In the genomic region with DNA sequence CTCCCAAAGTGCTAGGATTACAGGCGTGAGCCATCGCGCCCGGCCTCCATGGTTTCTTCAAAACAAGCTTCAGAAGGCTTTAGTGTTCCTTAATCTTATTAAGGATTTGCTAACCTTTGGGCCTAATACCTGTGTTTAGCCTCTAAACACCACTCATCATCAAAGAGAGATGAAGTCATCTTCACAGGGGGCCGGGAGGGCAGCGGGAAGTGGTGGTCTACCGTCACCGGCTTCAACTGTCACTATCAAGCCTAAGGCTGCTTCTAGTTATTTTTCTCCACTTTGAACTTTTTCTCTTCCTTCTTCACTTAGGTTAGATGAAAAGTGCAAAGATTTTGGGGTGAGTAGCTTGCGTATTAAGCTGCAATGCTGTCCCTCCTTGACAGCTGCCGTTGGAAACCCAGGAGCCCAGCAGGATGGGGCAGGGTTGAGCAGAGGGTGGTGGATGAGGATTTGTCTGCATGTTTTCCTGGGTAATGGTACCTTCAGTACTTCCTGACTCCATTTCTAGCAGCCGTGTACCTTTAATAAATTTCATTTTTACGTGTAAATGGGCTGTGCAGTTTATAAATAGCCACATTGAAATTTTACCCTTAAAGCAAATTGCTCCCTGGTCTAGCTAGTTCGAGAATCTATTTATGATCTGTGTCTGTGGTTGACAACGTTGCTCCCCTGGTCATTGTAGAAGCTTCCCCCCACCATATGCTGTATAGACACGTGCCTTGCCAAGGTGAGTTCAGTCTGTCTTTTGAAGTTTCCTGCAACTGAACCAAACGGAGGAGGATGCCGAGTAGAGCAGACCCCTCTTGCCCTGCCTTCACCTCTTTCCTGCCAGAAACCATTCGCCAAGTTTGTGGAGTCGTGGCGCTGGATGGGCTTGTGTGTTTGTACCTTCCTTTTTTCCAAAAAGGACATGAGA, we compare ENCODE assay signal across 12 cellular contexts.
DNase-seq lines count a peak whose midpoint lies in the region; ATAC-seq and TF ChIP-seq lines count a peak whose summit lies in the region.
"Had no signal": no experiment of that assay in that cellular context is flagged by ENCODE, and none has a peak within 500 bp of the region (broad histone marks: within the 10 kb centered on the region; RNA-seq: fewer than 3 reads in every experiment).

No MANE protein-coding gene starts in this region.

- H3K27ac ChIP-seq in CD8-positive, alpha-beta T cell (ENCODE audit: low read depth, low read length): peak overlapping the region; percentile 25
- H3K27ac ChIP-seq in GM23248 (peak overlapping the region; percentile 82), neuronal stem cell (replicated peaks; ENCODE audit: low read length) (no peak overlapping the region)
- H3K27ac ChIP-seq: body of pancreas, epithelial cell of prostate had no signal

- H2BK15ac ChIP-seq in neuronal stem cell (ENCODE audit: low read length): no peak overlapping the region

- H3K4me2 ChIP-seq in GM23248 (ENCODE audit: unreplicated experiment) (no peak overlapping the region), neuronal stem cell (ENCODE audit: insufficient read depth, low read length, poor library complexity, severe bottlenecking) (no peak overlapping the region)

- H4K8ac ChIP-seq in neuronal stem cell (ENCODE audit: low read depth, low read length): no peak overlapping the region

- TF ChIP-seq CTCF in CD8-positive, alpha-beta T cell (IDR thresholded peaks at IDR 0.05): no peak
- TF ChIP-seq CTCF in nephron progenitor cell (IDR thresholded peaks at IDR 0.05): no peak

- H3K4ac ChIP-seq in neuronal stem cell (ENCODE audit: low read length): no peak overlapping the region

- 69 to 71% methylated on average over 20 of the region's 20 CpGs for WGBS in GM23248 (ENCODE audit: low coverage in 1 of 2, low lambda C conversion rate in 2 of 2, missing lambda C conversion rate in 2 of 2), 2 experiments
- WGBS in neuronal stem cell (ENCODE audit: extremely low coverage in 2 of 2, insufficient read length in 2 of 2, insufficient replicate concordance in 1 of 2), 2 donors: no CpG with 5 or more reads among the region's 20 CpGs

- no peaks in the 10 kb centered on the region for H3K79me1 ChIP-seq in neuronal stem cell (ENCODE audit: low read depth, low read length)

- no peaks in the 10 kb centered on the region for H3K9me3 ChIP-seq in CD8-positive, alpha-beta T cell (ENCODE audit: low read length)
- H3K9me3 ChIP-seq in GM23248 (ENCODE audit: low read depth) (no peaks in the 10 kb centered on the region), neuronal stem cell (replicated peaks in 1 of 2; ENCODE audit: control insufficient read depth in 2 of 2, insufficient read depth in 1 of 2, low read depth in 1 of 2, low read length in 2 of 2) (no peaks in the 10 kb centered on the region)
- H3K9me3 ChIP-seq: body of pancreas, mucosa of descending colon had no signal

- POLR2A ChIA-PET in CD8-positive, alpha-beta T cell (lab: Charles Lee): interaction anchor here (0.7 to 1.4 kb wide), 3 partner anchors 9 to 20 kb away, joined by 3 to 6 read pairs (median 4); no protein-coding TSS in a partner anchor

- H3K27me3 Mint-ChIP-seq in CD8-positive, alpha-beta T cell (ENCODE audit: low read depth): no peaks in the 10 kb centered on the region
- no peaks in the 10 kb centered on the region for H3K27me3 Mint-ChIP-seq in activated naive CD8-positive, alpha-beta T cell treated with anti-CD3 and anti-CD28 coated beads for 36 hours
- H3K27me3 Mint-ChIP-seq in nephron progenitor cell (ENCODE audit: low read depth, poor library complexity): peaks cover 14% of the 10 kb centered on the region

- no peak overlapping the region for H3K14ac ChIP-seq in neuronal stem cell (ENCODE audit: low read length)

- H3K36me3 ChIP-seq in CD8-positive, alpha-beta T cell (ENCODE audit: insufficient read depth, low read length): no peaks in the 10 kb centered on the region
- H3K36me3 ChIP-seq in GM23248 (ENCODE audit: low read depth): peaks cover 3% of the 10 kb centered on the region; the same call in 1 of the 2 replicates
- H3K36me3 ChIP-seq in neuronal stem cell (replicated peaks in 1 of 2; ENCODE audit: control insufficient read depth in 2 of 2, insufficient read depth in 2 of 2, low read length in 2 of 2): no peaks in the 10 kb centered on the region

- intact Hi-C loops in CD8-positive, alpha-beta T cell (cut with DNase I, micrococcal nuclease): loop anchor here in 1 of 2 experiments (1.0 kb wide), 1 partner anchor 19 kb away; no protein-coding TSS in a partner anchor

- CTCF ChIA-PET in CD8-positive, alpha-beta T cell (lab: Charles Lee): interaction anchor here (2.9 kb wide), 1 partner anchor 20 kb away, joined by 9 read pairs; no protein-coding TSS in a partner anchor

- no peak overlapping the region for H2BK12ac ChIP-seq in neuronal stem cell (ENCODE audit: low read length)

- H3K9ac ChIP-seq in GM23248: peak overlapping the region; percentile 64
- H3K9ac ChIP-seq in neuronal stem cell (ENCODE audit: low read depth, low read length, poor library complexity): no peak overlapping the region

- no peak overlapping the region for H4K91ac ChIP-seq in neuronal stem cell (ENCODE audit: low read depth, low read length, poor library complexity)

- DNase-seq in CD8-positive, alpha-beta T cell: peak in 3 of 7 experiments; percentile 19 to 42 (median 40)
- peak; percentile 25 for DNase-seq in GM23248
- DNase-seq in activated naive CD8-positive, alpha-beta T cell treated with anti-CD3 and anti-CD28 coated beads for 36 hours: peak; percentile 36
- no peak for DNase-seq in nephron progenitor cell
- no peak for DNase-seq in AML-193 (lab: John Stamatoyannopoulos, UW)
- no peak for DNase-seq in neuronal stem cell (ENCODE audit: low spot score)
- no peak for DNase-seq in activated CD8-positive, alpha-beta memory T cell treated with anti-CD3 and anti-CD28 coated beads, Interleukin-2, amount 50 U/mL, for 4 hours
- DNase-seq: NCI-H526 had no signal

- peaks cover 41% of the 10 kb centered on the region for H3K36me3 Mint-ChIP-seq in CD8-positive, alpha-beta T cell
- H3K36me3 Mint-ChIP-seq in activated naive CD8-positive, alpha-beta T cell treated with anti-CD3 and anti-CD28 coated beads for 36 hours: peaks cover 46% of the 10 kb centered on the region
- no peaks in the 10 kb centered on the region for H3K36me3 Mint-ChIP-seq in nephron progenitor cell (ENCODE audit: low read depth)

- H2AFZ ChIP-seq in GM23248 (no peak overlapping the region), neuronal stem cell (ENCODE audit: low read length) (no peak overlapping the region)

- H3K4me3 Mint-ChIP-seq in CD8-positive, alpha-beta T cell: peak overlapping the region; percentile 63
- H3K4me3 Mint-ChIP-seq in activated naive CD8-positive, alpha-beta T cell treated with anti-CD3 and anti-CD28 coated beads for 36 hours: peak overlapping the region; percentile 61
- no peak overlapping the region for H3K4me3 Mint-ChIP-seq in nephron progenitor cell

- no peaks in the 10 kb centered on the region for H3K9me3 Mint-ChIP-seq in CD8-positive, alpha-beta T cell
- H3K9me3 Mint-ChIP-seq in activated naive CD8-positive, alpha-beta T cell treated with anti-CD3 and anti-CD28 coated beads for 36 hours: no peaks in the 10 kb centered on the region
- peaks cover 6% of the 10 kb centered on the region for H3K9me3 Mint-ChIP-seq in nephron progenitor cell

- peaks cover 22% of the 10 kb centered on the region for H3K4me1 ChIP-seq in CD8-positive, alpha-beta T cell (ENCODE audit: insufficient read depth, low read length)
- H3K4me1 ChIP-seq in GM23248 (ENCODE audit: insufficient read depth) (peaks cover 63% of the 10 kb centered on the region), neuronal stem cell (ENCODE audit: control insufficient read depth in 2 of 2, insufficient read depth in 1 of 2, low read depth in 1 of 2, low read length in 2 of 2) (peaks cover 2% of the 10 kb centered on the region in 2 donors)
- H3K4me1 ChIP-seq: body of pancreas had no signal

- H3K18ac ChIP-seq in neuronal stem cell (ENCODE audit: low read length): no peak overlapping the region

- H3K27me3 ChIP-seq in CD8-positive, alpha-beta T cell (ENCODE audit: insufficient read depth, low read length): no peaks in the 10 kb centered on the region
- no peaks in the 10 kb centered on the region for H3K27me3 ChIP-seq in GM23248 (replicated peaks; ENCODE audit: insufficient read depth)
- H3K27me3 ChIP-seq in neuronal stem cell (ENCODE audit: control insufficient read depth in 3 of 3, insufficient read depth in 3 of 3, low read depth in 1 of 3, low read length in 3 of 3): no peaks in the 10 kb centered on the region
- H3K27me3 ChIP-seq: body of pancreas had no signal

- no peak overlapping the region for H3K23ac ChIP-seq in neuronal stem cell (ENCODE audit: low read depth, low read length, poor library complexity)

- no peak overlapping the region for H3K4me3 ChIP-seq in CD8-positive, alpha-beta T cell (ENCODE audit: low read depth, low read length)
- H3K4me3 ChIP-seq in GM23248: no peak overlapping the region
- H3K4me3 ChIP-seq in neuronal stem cell (ENCODE audit: low read length in 2 of 2): no peak overlapping the region
- H3K4me3 ChIP-seq: body of pancreas, mucosa of descending colon had no signal

- no peak overlapping the region for H2BK5ac ChIP-seq in neuronal stem cell (ENCODE audit: low read length)

- peak overlapping the region; percentile 85 for H3K27ac Mint-ChIP-seq in CD8-positive, alpha-beta T cell
- H3K27ac Mint-ChIP-seq in activated naive CD8-positive, alpha-beta T cell treated with anti-CD3 and anti-CD28 coated beads for 36 hours: peak overlapping the region; percentile 87
- peak overlapping the region; percentile 83 for H3K27ac Mint-ChIP-seq in nephron progenitor cell

- H3K9me2 ChIP-seq in GM23248 (ENCODE audit: insufficient read depth): no peaks in the 10 kb centered on the region

- H3K4me1 Mint-ChIP-seq in CD8-positive, alpha-beta T cell (ENCODE audit: low read depth): peaks cover 25% of the 10 kb centered on the region
- H3K4me1 Mint-ChIP-seq in activated naive CD8-positive, alpha-beta T cell treated with anti-CD3 and anti-CD28 coated beads for 36 hours: peaks cover 35% of the 10 kb centered on the region
- peaks cover 61% of the 10 kb centered on the region for H3K4me1 Mint-ChIP-seq in nephron progenitor cell

- in situ Hi-C loops in GM23248 (cut with MboI): no loop called here

- peaks cover 50% of the 10 kb centered on the region for H3F3A ChIP-seq in GM23248 (ENCODE audit: insufficient read depth)

- ATAC-seq in CD8-positive, alpha-beta T cell: peak; percentile 65
- ATAC-seq in GM18498 (IDR thresholded peaks at IDR 0.05; ENCODE audit: unreplicated experiment): no peak
- ATAC-seq: body of pancreas had no signal

- H3K79me2 ChIP-seq in GM23248 (ENCODE audit: insufficient read depth): peaks cover 27% of the 10 kb centered on the region

- H4K20me1 ChIP-seq in GM23248 (ENCODE audit: insufficient read depth): no peaks in the 10 kb centered on the region

- no peak overlapping the region for H2AK5ac ChIP-seq in neuronal stem cell (ENCODE audit: low read depth, low read length)

- no peak overlapping the region for H2BK120ac ChIP-seq in neuronal stem cell (ENCODE audit: low read depth, low read length)

Comparison
In these comparisons a context has a peak if more than half of its experiments do, and no peak if none do; other contexts are left out.
1. DNase-seq: peak in GM23248 (single experiment) and activated naive CD8-positive, alpha-beta T cell treated with anti-CD3 and anti-CD28 coated beads for 36 hours (single experiment); none in nephron progenitor cell (single experiment), AML-193 (0 of 2), neuronal stem cell (single experiment) and activated CD8-positive, alpha-beta memory T cell treated with anti-CD3 and anti-CD28 coated beads, Interleukin-2, amount 50 U/mL, for 4 hours (single experiment).
2. Peak in every context shown above with its lines, with median percentiles within 50 percentile points of each other: H3K27ac Mint-ChIP-seq.